In the genomic region with DNA sequence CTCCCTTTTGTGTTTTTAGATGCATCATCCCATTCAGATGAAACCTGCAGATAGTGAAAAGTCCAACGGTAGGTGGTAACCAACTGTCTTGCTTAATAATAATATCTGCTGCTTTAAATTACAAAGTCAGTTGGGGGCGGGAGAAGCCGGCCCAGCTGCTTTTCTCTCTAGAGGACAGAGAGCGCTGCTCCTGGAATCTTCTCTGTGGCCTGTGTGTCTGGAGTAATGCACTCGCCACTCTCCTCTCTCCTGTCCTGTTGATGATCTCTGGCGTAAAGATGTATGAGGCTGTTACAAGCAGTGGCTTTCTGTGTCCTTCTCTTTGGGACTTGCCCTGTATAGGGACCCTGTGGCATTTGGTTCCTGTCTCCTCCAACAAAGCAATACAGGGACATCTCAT, we compare ENCODE assay signal across 19 cellular contexts.
A peak's percentile ranks its signal among the peaks of the same experiment; 100 is the strongest.
DNase-seq lines count a peak whose midpoint lies in the region; ATAC-seq and FAIRE-seq lines count a peak whose summit lies in the region.
"Had no signal": no experiment of that assay in that cellular context is flagged by ENCODE, and none has a peak within 500 bp of the region (broad histone marks: within the 10 kb centered on the region; RNA-seq: fewer than 3 reads in every experiment).

No MANE protein-coding gene starts in this region.

- no peaks in the 10 kb centered on the region for H3K27me3 Mint-ChIP-seq in CD4-positive, CD25-positive, alpha-beta regulatory T cell
- H3K27me3 Mint-ChIP-seq in activated naive CD8-positive, alpha-beta T cell treated with anti-CD3 and anti-CD28 coated beads, Interleukin-2, amount 10 ng/mL, durations not matched to agents 7 days and 5 days: no peaks in the 10 kb centered on the region
- H3K27me3 Mint-ChIP-seq in naive thymus-derived CD4-positive, alpha-beta T cell: no peaks in the 10 kb centered on the region
- H3K27me3 Mint-ChIP-seq: activated naive CD4-positive, alpha-beta T cell treated with anti-CD3 and anti-CD28 coated beads, Interleukin-2, amount 10 ng/mL, durations not matched to agents 7 days and 5 days had no signal

- no peak for DNase-seq in CD4-positive, CD25-positive, alpha-beta regulatory T cell
- no peak for DNase-seq in GM19239 (ENCODE audit: insufficient read length, low spot score)
- no peak for DNase-seq in activated naive CD8-positive, alpha-beta T cell treated with anti-CD3 and anti-CD28 coated beads, Interleukin-2, amount 10 ng/mL, durations not matched to agents 7 days and 5 days
- DNase-seq in naive thymus-derived CD4-positive, alpha-beta T cell: no peak
- DNase-seq: activated CD8-positive, alpha-beta memory T cell treated with anti-CD3 and anti-CD28 coated beads, Interleukin-2, amount 50 U/mL, for 48 hours; activated naive CD4-positive, alpha-beta T cell treated with anti-CD3 and anti-CD28 coated beads, Interleukin-2, amount 10 ng/mL, durations not matched to agents 7 days and 5 days; body of pancreas; NCI-H1105 treated with DMSO at 0.1 percent for 48 hours; NCI-H2107; NCI-H69; OCI-M1; ovary; substantia nigra had no signal

- H3K27me3 ChIP-seq in CD4-positive, CD25-positive, alpha-beta regulatory T cell (ENCODE audit: control insufficient read depth, insufficient read depth, low read length): no peaks in the 10 kb centered on the region
- no peaks in the 10 kb centered on the region for H3K27me3 ChIP-seq in naive thymus-derived CD4-positive, alpha-beta T cell (ENCODE audit: control insufficient read depth in 2 of 2, insufficient read depth in 2 of 2, low read length in 2 of 2)
- H3K27me3 ChIP-seq: body of pancreas, ovary had no signal

- H3K4me1 ChIP-seq in CD4-positive, CD25-positive, alpha-beta regulatory T cell (ENCODE audit: control insufficient read depth, insufficient read depth, low read length, poor library complexity, severe bottlenecking): peaks cover 39% of the 10 kb centered on the region
- peaks cover 25 to 26% of the 10 kb centered on the region in 2 donors for H3K4me1 ChIP-seq in naive thymus-derived CD4-positive, alpha-beta T cell (ENCODE audit: control insufficient read depth in 2 of 2, insufficient read depth in 2 of 2, low read length in 2 of 2)
- H3K4me1 ChIP-seq: body of pancreas had no signal

- no peak for ATAC-seq in CD4-positive, CD25-positive, alpha-beta regulatory T cell (ENCODE audit: low read depth in 2 of 2)
- no peak for ATAC-seq in activated naive CD8-positive, alpha-beta T cell treated with anti-CD3 and anti-CD28 coated beads, Interleukin-2, amount 10 ng/mL, durations not matched to agents 7 days and 5 days (ENCODE audit: low read depth)
- no peak for ATAC-seq in naive thymus-derived CD4-positive, alpha-beta T cell
- ATAC-seq in GM21737 (IDR thresholded peaks at IDR 0.05; ENCODE audit: unreplicated experiment) (no peak), GM18502 (IDR thresholded peaks at IDR 0.05; ENCODE audit: poor library complexity, unreplicated experiment) (no peak), GM18873 (IDR thresholded peaks at IDR 0.05; ENCODE audit: low FRiP score, unreplicated experiment) (no peak)
- ATAC-seq: activated CD4-positive, CD25-positive, alpha-beta regulatory T cell treated with anti-CD3 and anti-CD28 coated beads, Interleukin-2, amount 50 U/mL, for 24 hours; body of pancreas; left lobe of liver had no signal

- CTCF ChIA-PET in naive thymus-derived CD4-positive, alpha-beta T cell (lab: Charles Lee): no interaction called here

- H3K4me3 ChIP-seq in CD4-positive, CD25-positive, alpha-beta regulatory T cell (ENCODE audit: low read depth, low read length): no peak overlapping the region
- no peak overlapping the region for H3K4me3 ChIP-seq in naive thymus-derived CD4-positive, alpha-beta T cell (ENCODE audit: low read length)
- H3K4me3 ChIP-seq: body of pancreas, ovary had no signal

- no peaks in the 10 kb centered on the region for H3K9me3 ChIP-seq in CD4-positive, CD25-positive, alpha-beta regulatory T cell (ENCODE audit: control insufficient read depth in 2 of 2, low read length in 2 of 2)
- no peaks in the 10 kb centered on the region for H3K9me3 ChIP-seq in naive thymus-derived CD4-positive, alpha-beta T cell (ENCODE audit: control insufficient read depth in 2 of 3, low read length in 3 of 3)
- H3K9me3 ChIP-seq: body of pancreas, ovary had no signal

- POLR2A ChIA-PET in activated naive CD8-positive, alpha-beta T cell treated with anti-CD3 and anti-CD28 coated beads, Interleukin-2, amount 10 ng/mL, durations not matched to agents 7 days and 5 days (lab: Charles Lee): no interaction called here
- POLR2A ChIA-PET in naive thymus-derived CD4-positive, alpha-beta T cell (lab: Charles Lee): interaction anchor here (0.7 to 1.3 kb wide), 4 partner anchors 8 to 91 kb away, joined by 3 read pairs; no protein-coding TSS in a partner anchor

- H3K36me3 Mint-ChIP-seq in CD4-positive, CD25-positive, alpha-beta regulatory T cell: peaks cover 19% of the 10 kb centered on the region
- H3K36me3 Mint-ChIP-seq in activated naive CD8-positive, alpha-beta T cell treated with anti-CD3 and anti-CD28 coated beads, Interleukin-2, amount 10 ng/mL, durations not matched to agents 7 days and 5 days: peaks cover 15% of the 10 kb centered on the region
- H3K36me3 Mint-ChIP-seq in naive thymus-derived CD4-positive, alpha-beta T cell: peaks cover 8 to 30% (median 17%) of the 10 kb centered on the region in 5 donors

- H3K4me1 Mint-ChIP-seq in CD4-positive, CD25-positive, alpha-beta regulatory T cell: peaks cover 15 to 35% (median 25%) of the 10 kb centered on the region in 4 donors
- peaks cover 8% of the 10 kb centered on the region for H3K4me1 Mint-ChIP-seq in activated naive CD8-positive, alpha-beta T cell treated with anti-CD3 and anti-CD28 coated beads, Interleukin-2, amount 10 ng/mL, durations not matched to agents 7 days and 5 days
- H3K4me1 Mint-ChIP-seq in naive thymus-derived CD4-positive, alpha-beta T cell: peaks cover 20 to 50% (median 42%) of the 10 kb centered on the region in 7 donors

- peak; percentile 26 for FAIRE-seq in GM19239 (lab: Jason Lieb, UNC)
- FAIRE-seq: urothelium cell line had no signal

- H3K36me3 ChIP-seq in CD4-positive, CD25-positive, alpha-beta regulatory T cell (ENCODE audit: control insufficient read depth, insufficient read depth, low read length): peaks cover 80% of the 10 kb centered on the region
- peaks cover 8 to 69% (median 38%) of the 10 kb centered on the region in 3 experiments for H3K36me3 ChIP-seq in naive thymus-derived CD4-positive, alpha-beta T cell (ENCODE audit: control insufficient read depth in 2 of 3, insufficient read depth in 3 of 3, low read length in 3 of 3)
- H3K36me3 ChIP-seq: ovary had no signal

- no peak overlapping the region for H3K4me3 Mint-ChIP-seq in CD4-positive, CD25-positive, alpha-beta regulatory T cell
- H3K4me3 Mint-ChIP-seq in activated naive CD8-positive, alpha-beta T cell treated with anti-CD3 and anti-CD28 coated beads, Interleukin-2, amount 10 ng/mL, durations not matched to agents 7 days and 5 days: no peak overlapping the region
- H3K4me3 Mint-ChIP-seq in naive thymus-derived CD4-positive, alpha-beta T cell: peak overlapping the region in 1 of 10 donors; percentile 11
- H3K4me3 Mint-ChIP-seq: activated naive CD4-positive, alpha-beta T cell treated with anti-CD3 and anti-CD28 coated beads, Interleukin-2, amount 10 ng/mL, durations not matched to agents 7 days and 5 days had no signal

- intact Hi-C loops in naive thymus-derived CD4-positive, alpha-beta T cell (cut with micrococcal nuclease): no loop called here

- no peak overlapping the region for H3K27ac ChIP-seq in CD4-positive, CD25-positive, alpha-beta regulatory T cell (ENCODE audit: insufficient read depth, low read length, poor library complexity, severe bottlenecking)
- no peak overlapping the region for H3K27ac ChIP-seq in naive thymus-derived CD4-positive, alpha-beta T cell (ENCODE audit: low read depth, low read length)
- H3K27ac ChIP-seq: body of pancreas, ovary had no signal

- H3K27ac Mint-ChIP-seq in CD4-positive, CD25-positive, alpha-beta regulatory T cell: peak overlapping the region; percentile 23 to 48 (median 34)
- H3K27ac Mint-ChIP-seq in activated naive CD8-positive, alpha-beta T cell treated with anti-CD3 and anti-CD28 coated beads, Interleukin-2, amount 10 ng/mL, durations not matched to agents 7 days and 5 days: peak overlapping the region; percentile 46
- peak overlapping the region in 6 of 9 donors; percentile 14 to 83 (median 72) for H3K27ac Mint-ChIP-seq in naive thymus-derived CD4-positive, alpha-beta T cell
- H3K27ac Mint-ChIP-seq: activated naive CD4-positive, alpha-beta T cell treated with anti-CD3 and anti-CD28 coated beads, Interleukin-2, amount 10 ng/mL, durations not matched to agents 7 days and 5 days had no signal

- no peaks in the 10 kb centered on the region for H3K9me3 Mint-ChIP-seq in CD4-positive, CD25-positive, alpha-beta regulatory T cell
- no peaks in the 10 kb centered on the region for H3K9me3 Mint-ChIP-seq in activated naive CD8-positive, alpha-beta T cell treated with anti-CD3 and anti-CD28 coated beads, Interleukin-2, amount 10 ng/mL, durations not matched to agents 7 days and 5 days
- no peaks in the 10 kb centered on the region for H3K9me3 Mint-ChIP-seq in naive thymus-derived CD4-positive, alpha-beta T cell
- H3K9me3 Mint-ChIP-seq: activated naive CD4-positive, alpha-beta T cell treated with anti-CD3 and anti-CD28 coated beads, Interleukin-2, amount 10 ng/mL, durations not matched to agents 7 days and 5 days had no signal
